15 cellular contexts compared by ENCODE assay signal in genomic region chr3:30640856-30641255, GRCh38. TPM values are rescaled to one million over a fixed set of nuclear protein-coding genes. Genes with fewer than 3 reads are reported as not detected.
DNase-seq lines count a peak whose midpoint lies in the region; TF ChIP-seq lines count a peak whose summit lies in the region.
"Had no signal": no experiment of that assay in that cellular context is flagged by ENCODE, and none has a peak within 500 bp of the region (broad histone marks: within the 10 kb centered on the region; RNA-seq: fewer than 3 reads in every experiment).

No MANE protein-coding gene starts in this region.

- H3K36me3 Mint-ChIP-seq in T-helper 2 cell treated with Interferon-gamma antibody and Interleukin-4, amounts not matched to agents 5 μg/mL and 100 μg/mL, for 36 hours (ENCODE audit: low read depth) = peaks cover 36% of the 10 kb centered on the region
- peaks cover 54% of the 10 kb centered on the region for H3K36me3 Mint-ChIP-seq in activated CD4-positive, alpha-beta memory T cell treated with anti-CD3 and anti-CD28 coated beads, Interleukin-2, amount 10 ng/mL, durations not matched to agents 7 days and 5 days (ENCODE audit: low read depth)
- peaks cover 53% of the 10 kb centered on the region for H3K36me3 Mint-ChIP-seq in HFFc6 (ENCODE audit: low read depth)

- POLR2A ChIA-PET in activated CD4-positive, alpha-beta memory T cell treated with anti-CD3 and anti-CD28 coated beads, Interleukin-2, amount 10 ng/mL, durations not matched to agents 7 days and 5 days (lab: Charles Lee) = interaction anchor here (2.2 to 20.8 kb wide), 4 partner anchors 12 to 25 kb away, joined by 7 to 671 read pairs (median 160); partner anchors contain the start of gene TGFBR2

- no peaks in the 10 kb centered on the region for H3K27me3 Mint-ChIP-seq in T-helper 2 cell treated with Interferon-gamma antibody and Interleukin-4, amounts not matched to agents 5 μg/mL and 100 μg/mL, for 36 hours (ENCODE audit: low read depth)
- no peaks in the 10 kb centered on the region for H3K27me3 Mint-ChIP-seq in activated CD4-positive, alpha-beta memory T cell treated with anti-CD3 and anti-CD28 coated beads, Interleukin-2, amount 10 ng/mL, durations not matched to agents 7 days and 5 days
- H3K27me3 Mint-ChIP-seq in HFFc6 (ENCODE audit: insufficient read depth) = no peaks in the 10 kb centered on the region

- H3K9me3 Mint-ChIP-seq in T-helper 2 cell treated with Interferon-gamma antibody and Interleukin-4, amounts not matched to agents 5 μg/mL and 100 μg/mL, for 36 hours = no peaks in the 10 kb centered on the region
- no peaks in the 10 kb centered on the region for H3K9me3 Mint-ChIP-seq in activated CD4-positive, alpha-beta memory T cell treated with anti-CD3 and anti-CD28 coated beads, Interleukin-2, amount 10 ng/mL, durations not matched to agents 7 days and 5 days
- H3K9me3 Mint-ChIP-seq in HFFc6 = no peaks in the 10 kb centered on the region

- peak overlapping the region; percentile 78 for H3K27ac ChIP-seq in HL-60 (replicated peaks)
- peak overlapping the region; percentile 94 for H3K27ac ChIP-seq in neutrophil

- H3K4me1 ChIP-seq in neutrophil (ENCODE audit: control insufficient read depth in 1 of 2, insufficient read depth in 1 of 2, low read depth in 1 of 2, low read length in 1 of 2) = peaks cover 97 to 100% of the 10 kb centered on the region in 2 experiments

- H3K27me3 ChIP-seq in HL-60 (ENCODE audit: insufficient read depth, poor library complexity, severe bottlenecking) (no peaks in the 10 kb centered on the region), neutrophil (no peaks in the 10 kb centered on the region)
- H3K27me3 ChIP-seq: right atrium auricular region had no signal

- H3K36me3 ChIP-seq in neutrophil = peaks cover 16% of the 10 kb centered on the region

- no peak for DNase-seq in T-helper 2 cell treated with Interferon-gamma antibody and Interleukin-4, amounts not matched to agents 5 μg/mL and 100 μg/mL, for 36 hours (ENCODE audit: low spot score)
- DNase-seq in T-helper 2 cell = no peak
- peak in 1 of 2 experiments; percentile 42 for DNase-seq in HL-60 (ENCODE audit: low read depth in 1 of 2, low spot score in 1 of 2)
- no peak for DNase-seq in activated CD4-positive, alpha-beta memory T cell treated with anti-CD3 and anti-CD28 coated beads, Interleukin-2, amount 10 ng/mL, durations not matched to agents 7 days and 5 days
- DNase-seq in HFFc6 = no peak
- DNase-seq in GM19240 (ENCODE audit: insufficient read length, low spot score) = no peak
- DNase-seq in DMS79 treated with DMSO at 0.1 percent for 48 hours (lab: John Stamatoyannopoulos, UW) = no peak
- DNase-seq: 8988T, DMS 273 treated with DMSO at 0.1 percent for 48 hours, glutamatergic neuron, kidney, NCI-H1105, nephron progenitor cell had no signal

- CTCF ChIA-PET in activated CD4-positive, alpha-beta memory T cell treated with anti-CD3 and anti-CD28 coated beads, Interleukin-2, amount 10 ng/mL, durations not matched to agents 7 days and 5 days (lab: Charles Lee) = interaction anchor here (1.2 to 2.0 kb wide), 2 partner anchors 12 to 35 kb away, joined by 3 to 7 read pairs; partner anchors contain the start of gene TGFBR2

- H3K4me3 Mint-ChIP-seq in T-helper 2 cell treated with Interferon-gamma antibody and Interleukin-4, amounts not matched to agents 5 μg/mL and 100 μg/mL, for 36 hours = peak overlapping the region; percentile 75
- H3K4me3 Mint-ChIP-seq in activated CD4-positive, alpha-beta memory T cell treated with anti-CD3 and anti-CD28 coated beads, Interleukin-2, amount 10 ng/mL, durations not matched to agents 7 days and 5 days = no peak overlapping the region
- no peak overlapping the region for H3K4me3 Mint-ChIP-seq in HFFc6
- H3K4me3 Mint-ChIP-seq: nephron progenitor cell had no signal

- H3K4me1 Mint-ChIP-seq in T-helper 2 cell treated with Interferon-gamma antibody and Interleukin-4, amounts not matched to agents 5 μg/mL and 100 μg/mL, for 36 hours (ENCODE audit: low read depth) = peaks cover 84% of the 10 kb centered on the region
- H3K4me1 Mint-ChIP-seq in activated CD4-positive, alpha-beta memory T cell treated with anti-CD3 and anti-CD28 coated beads, Interleukin-2, amount 10 ng/mL, durations not matched to agents 7 days and 5 days = peaks cover 99% of the 10 kb centered on the region
- H3K4me1 Mint-ChIP-seq in HFFc6 (ENCODE audit: low read depth) = peaks cover 38% of the 10 kb centered on the region

- H3K27ac Mint-ChIP-seq in T-helper 2 cell treated with Interferon-gamma antibody and Interleukin-4, amounts not matched to agents 5 μg/mL and 100 μg/mL, for 36 hours = peak overlapping the region; percentile 70
- peak overlapping the region; percentile 99 for H3K27ac Mint-ChIP-seq in activated CD4-positive, alpha-beta memory T cell treated with anti-CD3 and anti-CD28 coated beads, Interleukin-2, amount 10 ng/mL, durations not matched to agents 7 days and 5 days
- no peak overlapping the region for H3K27ac Mint-ChIP-seq in HFFc6
- H3K27ac Mint-ChIP-seq: nephron progenitor cell had no signal

- no peak for TF ChIP-seq CTCF in HL-60 (IDR thresholded peaks at IDR 0.05; ENCODE audit: insufficient read depth, low read length)
- TF ChIP-seq CTCF in neutrophil (IDR thresholded peaks at IDR 0.05) = no peak
- no peak for TF ChIP-seq CTCF in HFFc6 (IDR thresholded peaks at IDR 0.05)

- H3K4me3 ChIP-seq in HL-60 (replicated peaks; ENCODE audit: insufficient read depth, low read length) (no peak overlapping the region), neutrophil (ENCODE audit: low read depth in 1 of 2, low read length in 1 of 2) (peak overlapping the region; percentile 44 to 53)
- H3K4me3 ChIP-seq: right atrium auricular region had no signal

- no peaks in the 10 kb centered on the region for H3K9me3 ChIP-seq in neutrophil
- H3K9me3 ChIP-seq: right atrium auricular region had no signal

RNA-seq across cellular contexts. Expression of gene TGFBR2, which starts 34.5 kb away (rescaled TPM):
- total RNA-seq in activated CD4-positive, alpha-beta memory T cell treated with anti-CD3 and anti-CD28 coated beads, Interleukin-2, amount 10 ng/mL, durations not matched to agents 7 days and 5 days = 10 to 100 TPM; 60.1 to 60.8 TPM
- total RNA-seq in HFFc6 (2021; fragmentation: NEBNext Ultra II Directional; extraction: Animal tissue kit (Norgen Biotek cat#: 25700)) = 100 to 1,000 TPM in 4 of 6 experiments, 10 to 100 TPM in 2; 78.5 to 135 (median 118) TPM
